ENCODE assay signal across 8 cellular contexts in genomic region chr19:45585158-45585577, GRCh38. TPM values are rescaled to one million over a fixed set of nuclear protein-coding genes. Genes with fewer than 3 reads are reported as not detected.
DNase-seq lines count a peak whose midpoint lies in the region; ATAC-seq and TF ChIP-seq lines count a peak whose summit lies in the region.

No MANE protein-coding gene starts in this region.

- H3K27me3 ChIP-seq in left ventricle myocardium inferior (ENCODE audit: low read depth): no peaks in the 10 kb centered on the region
- H3K27me3 ChIP-seq in vagina: no peaks in the 10 kb centered on the region

- peak overlapping the region; percentile 97 for H3K4me3 Mint-ChIP-seq in MCF 10A (ENCODE audit: unreplicated experiment)

- no peaks in the 10 kb centered on the region for H3K9me3 Mint-ChIP-seq in MCF 10A (ENCODE audit: unreplicated experiment)

- WGBS in mesodermal cell (ENCODE audit: insufficient coverage in 2 of 2), 2 experiments: 63 to 67% methylated on average over 3 to 6 of the region's 7 CpGs

- H3K27ac ChIP-seq in left ventricle myocardium inferior (replicated peaks): peak overlapping the region; percentile 100
- peak overlapping the region; percentile 96 for H3K27ac ChIP-seq in mesodermal cell (ENCODE audit: low read depth, low read length, severe bottlenecking)
- peak overlapping the region; percentile 97 for H3K27ac ChIP-seq in vagina

- peaks cover 11% of the 10 kb centered on the region for H3K4me1 Mint-ChIP-seq in MCF 10A (ENCODE audit: insufficient read depth, unreplicated experiment)

- DNase-seq in left ventricle myocardium inferior: no peak
- no peak for DNase-seq in left cardiac atrium
- DNase-seq in MCF 10A (ENCODE audit: unreplicated experiment): no peak
- DNase-seq in vagina (ENCODE audit: extremely low spot score in 2 of 2): no peak
- no peak for DNase-seq in NCI-H510A (lab: John Stamatoyannopoulos, UW)
- DNase-seq in erythroblast (lab: John Stamatoyannopoulos, UW): no peak
- DNase-seq in SW480 (ENCODE audit: low spot score): no peak

- no peak for TF ChIP-seq CTCF in left ventricle myocardium inferior (IDR thresholded peaks at IDR 0.05; ENCODE audit: borderline replicate concordance)
- no peak for TF ChIP-seq CTCF in MCF 10A (IDR thresholded peaks at IDR 0.05; ENCODE audit: unreplicated experiment)
- no peak for TF ChIP-seq CTCF in vagina (IDR thresholded peaks at IDR 0.05)

- peaks cover 6% of the 10 kb centered on the region for H3K36me3 ChIP-seq in left ventricle myocardium inferior
- no peaks in the 10 kb centered on the region for H3K36me3 ChIP-seq in mesodermal cell (ENCODE audit: control insufficient read depth, insufficient read depth, low read length)
- no peaks in the 10 kb centered on the region for H3K36me3 ChIP-seq in vagina

- CTCF ChIA-PET in MCF 10A (lab: Yijun Ruan, JAX): interaction anchor here (1.4 to 2.4 kb wide), 3 partner anchors 27 to 57 kb away, joined by 4 to 8 read pairs (median 4); no protein-coding TSS in a partner anchor

- TF ChIP-seq POLR2A in vagina (IDR thresholded peaks at IDR 0.05): no peak
- TF ChIP-seq POLR2A in erythroblast (IDR thresholded peaks at IDR 0.05; ENCODE audit: low read length): no peak

- H3K4me1 ChIP-seq in left ventricle myocardium inferior: peaks cover 23% of the 10 kb centered on the region
- no peaks in the 10 kb centered on the region for H3K4me1 ChIP-seq in mesodermal cell (ENCODE audit: control insufficient read depth, insufficient read depth, low read length, poor library complexity, severe bottlenecking)
- peaks cover 15% of the 10 kb centered on the region for H3K4me1 ChIP-seq in vagina

- peak overlapping the region; percentile 98 for H3K27ac Mint-ChIP-seq in MCF 10A (ENCODE audit: low read depth, unreplicated experiment)

- H3K9me3 ChIP-seq in left ventricle myocardium inferior (replicated peaks) (no peaks in the 10 kb centered on the region), mesodermal cell (ENCODE audit: control insufficient read depth, low read length) (no peaks in the 10 kb centered on the region), vagina (no peaks in the 10 kb centered on the region)

- BruUV-seq in MCF 10A (replicated peaks; lab: Mats Ljungman, UMichigan): no TSS peak

- peaks cover 15% of the 10 kb centered on the region for H3K36me3 Mint-ChIP-seq in MCF 10A (ENCODE audit: insufficient read depth, unreplicated experiment)

- peak overlapping the region; percentile 87 for H3K4me3 ChIP-seq in left ventricle myocardium inferior
- H3K4me3 ChIP-seq in mesodermal cell (ENCODE audit: extremely low read depth, insufficient read depth, low read length, poor library complexity, severe bottlenecking): peak overlapping the region; percentile 65
- H3K4me3 ChIP-seq in vagina: peak overlapping the region; percentile 45 to 64

- ATAC-seq in left cardiac atrium: no peak

- H3K27me3 Mint-ChIP-seq in MCF 10A (ENCODE audit: insufficient read depth, unreplicated experiment): no peaks in the 10 kb centered on the region

- POLR2A ChIA-PET in MCF 10A (lab: Yijun Ruan, JAX): interaction anchor here (0.5 to 2.8 kb wide), 9 partner anchors 9 to 301 kb away, joined by 3 to 20 read pairs (median 8); partner anchors contain the start of genes EML2, IRF2BP1, QPCTL and SNRPD2

- intact Hi-C loops in left ventricle myocardium inferior (cut with micrococcal nuclease): no loop called here
- intact Hi-C loops in left cardiac atrium (cut with DNase I): no loop called here
- intact Hi-C loops in MCF 10A (cut with micrococcal nuclease): no loop called here
- intact Hi-C loops in vagina (cut with DNase I): no loop called here

RNA-seq across cellular contexts. Expression of gene OPA3, which starts 0.6 kb away (rescaled TPM):
- 25.3 TPM for total RNA-seq in left ventricle myocardium inferior
- total RNA-seq in left cardiac atrium: 10 to 100 TPM; 19.1 to 27.1 TPM
- 16.8 and 17.3 TPM in 2 replicates for total RNA-seq in MCF 10A (2022)
- 9.1 TPM for polyA plus RNA-seq in mesodermal cell (2013, experiment 1 of 2)
- 7.6 TPM for polyA plus RNA-seq in mesodermal cell (2013, experiment 2 of 2)
- total RNA-seq in vagina: 6.6 TPM

RNA-seq across cellular contexts. Expression of gene GPR4, which starts 16.8 kb away (rescaled TPM):
- total RNA-seq in left ventricle myocardium inferior (5.1 TPM), left cardiac atrium (10 to 100 TPM in 1 of 2 donors, 1 to 10 TPM in 1; 5.2 to 17.7 TPM), MCF 10A (2022) (not detected in 2 replicates), vagina (3.4 TPM)
- polyA plus RNA-seq in mesodermal cell (2013, experiment 1 of 2): 8.4 TPM
- 6.2 TPM for polyA plus RNA-seq in mesodermal cell (2013, experiment 2 of 2)

RNA-seq across cellular contexts. Expression of gene EML2, which starts 54.0 kb away (rescaled TPM):
- total RNA-seq in left ventricle myocardium inferior (48.4 TPM), left cardiac atrium (10 to 100 TPM; 30.1 to 34.8 TPM), MCF 10A (2022) (110 and 137 TPM in 2 replicates), vagina (74.9 TPM)
- polyA plus RNA-seq in mesodermal cell (2013, experiment 1 of 2): 29.1 TPM
- 27.9 TPM for polyA plus RNA-seq in mesodermal cell (2013, experiment 2 of 2)
